Comparison of ENCODE assay signal across 13 cellular contexts in genomic region chr4:114601304-114602052, GRCh38. TPM values are rescaled to one million over a fixed set of nuclear protein-coding genes. Genes with fewer than 3 reads are reported as not detected.
A peak's percentile ranks its signal among the peaks of the same experiment; 100 is the strongest.
DNase-seq lines count a peak whose midpoint lies in the region; ATAC-seq and TF ChIP-seq lines count a peak whose summit lies in the region.
"Had no signal": no experiment of that assay in that cellular context is flagged by ENCODE, and none has a peak within 500 bp of the region (broad histone marks: within the 10 kb centered on the region; RNA-seq: fewer than 3 reads in every experiment).

No MANE protein-coding gene starts in this region.

- intact Hi-C loops in thyroid gland (cut with DNase I) = no loop called here

- H3K36me3 ChIP-seq in thyroid gland = no peaks in the 10 kb centered on the region

- H3K9me3 ChIP-seq in thyroid gland = no peaks in the 10 kb centered on the region

- peaks cover 9 to 12% of the 10 kb centered on the region in 2 donors for H3K4me1 ChIP-seq in thyroid gland

- H3K27ac Mint-ChIP-seq in mesothelial cell of epicardium = no peak overlapping the region
- H3K27ac Mint-ChIP-seq: CD8-positive, alpha-beta T cell had no signal

- H3K27me3 Mint-ChIP-seq in mesothelial cell of epicardium (ENCODE audit: low read depth) = peaks cover 41% of the 10 kb centered on the region

- no peaks in the 10 kb centered on the region for H3K9me3 Mint-ChIP-seq in mesothelial cell of epicardium
- H3K9me3 Mint-ChIP-seq: CD8-positive, alpha-beta T cell had no signal

- 86 to 89% methylated on average over 5 of the region's 5 CpGs for WGBS in thyroid gland, 2 donors

- no peak overlapping the region for H3K4me3 Mint-ChIP-seq in mesothelial cell of epicardium
- H3K4me3 Mint-ChIP-seq: CD8-positive, alpha-beta T cell had no signal

- TF ChIP-seq POLR2A in GM18505 (IDR thresholded peaks at IDR 0.05; ENCODE audit: borderline replicate concordance, extremely low read depth, insufficient read depth, insufficient read length) = no peak
- TF ChIP-seq POLR2A in thyroid gland (IDR thresholded peaks at IDR 0.05) = no peak

- no peak for TF ChIP-seq CTCF in mesothelial cell of epicardium (IDR thresholded peaks at IDR 0.05; ENCODE audit: unreplicated experiment)
- no peak for TF ChIP-seq CTCF in thyroid gland (IDR thresholded peaks at IDR 0.05)

- H3K4me1 Mint-ChIP-seq in mesothelial cell of epicardium = peaks cover 16% of the 10 kb centered on the region

- no peak overlapping the region for H3K27ac ChIP-seq in thyroid gland

- no peak overlapping the region for H3K4me3 ChIP-seq in thyroid gland (replicated peaks in 1 of 3)

- peak; percentile 40 for ATAC-seq in GM18505 (IDR thresholded peaks at IDR 0.05; ENCODE audit: unreplicated experiment)
- peak; percentile 28 for ATAC-seq in GM21619 (IDR thresholded peaks at IDR 0.05; ENCODE audit: unreplicated experiment)
- ATAC-seq in HG03460 (IDR thresholded peaks at IDR 0.05; ENCODE audit: unreplicated experiment) = peak; percentile 32
- ATAC-seq: CD8-positive, alpha-beta T cell; HepG2 had no signal

- H3K36me3 Mint-ChIP-seq in mesothelial cell of epicardium = no peaks in the 10 kb centered on the region
- H3K36me3 Mint-ChIP-seq: CD8-positive, alpha-beta T cell had no signal

- H3K27me3 ChIP-seq in thyroid gland = no peaks in the 10 kb centered on the region

- peak; percentile 59 for DNase-seq in inferior parietal cortex (ENCODE audit: extremely low spot score)
- no peak for DNase-seq in activated naive CD4-positive, alpha-beta T cell (lab: John Stamatoyannopoulos, UW)
- DNase-seq in stimulated activated CD4-positive, alpha-beta T cell treated with anti-CD3 and anti-CD28 coated beads, Interleukin-2, amount 100 ng/mL, for 48 hours = no peak
- no peak for DNase-seq in mesothelial cell of epicardium (ENCODE audit: low spot score in 2 of 2, unreplicated experiment in 2 of 2)
- no peak for DNase-seq in thyroid gland
- DNase-seq: activated effector memory CD4-positive, alpha-beta T cell treated with anti-CD3 and anti-CD28 coated beads, Interleukin-2, amount 50 U/mL, for 16 hours; CD8-positive, alpha-beta T cell had no signal

RNA-seq across cellular contexts. Expression of gene UGT8, which starts 2.9 kb away (rescaled TPM):
- total RNA-seq in mesothelial cell of epicardium (0.87 to 1.6 TPM (median 1.4 TPM) in 3 replicates), thyroid gland (10 to 100 TPM in 3 of 4 donors, 1 to 10 TPM in 1; 7.8 to 21.0 (median 13.6) TPM)
- total RNA-seq: dermis microvascular lymphatic vessel endothelial cell, HepG2, pulmonary artery endothelial cell had no signal
